Comparison of ENCODE assay signal across 8 cellular contexts in genomic region chr20:35992713-35993335, GRCh38.
A peak's percentile ranks its signal among the peaks of the same experiment; 100 is the strongest.
DNase-seq lines count a peak whose midpoint lies in the region; ATAC-seq and TF ChIP-seq lines count a peak whose summit lies in the region.

No MANE protein-coding gene starts in this region.

- peak; percentile 89 for TF ChIP-seq CTCF in LNCAP (IDR thresholded peaks at IDR 0.05)

- ATAC-seq in HG02840 (IDR thresholded peaks at IDR 0.05; ENCODE audit: low FRiP score, unreplicated experiment) = no peak
- ATAC-seq in HG03175 (IDR thresholded peaks at IDR 0.05; ENCODE audit: unreplicated experiment) = no peak

- DNase-seq in DMS53 treated with DMSO at 0.1 percent for 48 hours (lab: John Stamatoyannopoulos, UW; ENCODE audit: unreplicated experiment) = peak; percentile 74
- peak; percentile 85 for DNase-seq in RKO (ENCODE audit: low spot score)
- DNase-seq in activated effector memory CD4-positive, alpha-beta T cell treated with anti-CD3 and anti-CD28 coated beads, Interleukin-2, amount 50 U/mL, for 16 hours = peak; percentile 69
- peak; percentile 58 for DNase-seq in foreskin melanocyte
- DNase-seq in nucleus accumbens (lab: John Stamatoyannopoulos, UW) = peak in 39 of 56 donors; percentile 1 to 61 (median 9)

Comparison
In these comparisons a context has a peak if more than half of its experiments do, and no peak if none do; other contexts are left out.
1. DNase-seq: peak in every context shown above with its lines; median percentile 85 in RKO; 74 in DMS53 treated with DMSO at 0.1 percent for 48 hours; 69 in activated effector memory CD4-positive, alpha-beta T cell treated with anti-CD3 and anti-CD28 coated beads, Interleukin-2, amount 50 U/mL, for 16 hours; 58 in foreskin melanocyte; 9 in nucleus accumbens.